17 cellular contexts compared by ENCODE assay signal in genomic region chr17:80382446-80382845, GRCh38. TPM values are rescaled to one million over a fixed set of nuclear protein-coding genes. Genes with fewer than 3 reads are reported as not detected.
DNase-seq lines count a peak whose midpoint lies in the region; ATAC-seq and TF ChIP-seq lines count a peak whose summit lies in the region.
"Had no signal": no experiment of that assay in that cellular context is flagged by ENCODE, and none has a peak within 500 bp of the region (broad histone marks: within the 10 kb centered on the region; RNA-seq: fewer than 3 reads in every experiment).

No MANE protein-coding gene starts in this region.

- no peak overlapping the region for H2BK12ac ChIP-seq in H9 (ENCODE audit: insufficient read length, low read depth, low read length)

- H3K27ac ChIP-seq in SK-N-SH (ENCODE audit: low read depth in 2 of 2, low read length in 1 of 2): no peak overlapping the region; a peak in 1 of 4 replicates
- no peak overlapping the region for H3K27ac ChIP-seq in H9 (ENCODE audit: insufficient read length, low read depth, low read length)

- H3K79me2 ChIP-seq in SK-N-SH (ENCODE audit: insufficient read depth) (no peaks in the 10 kb centered on the region), H9 (ENCODE audit: insufficient read depth, low read length) (no peaks in the 10 kb centered on the region)

- H3K27me3 Mint-ChIP-seq in activated naive CD8-positive, alpha-beta T cell: no peaks in the 10 kb centered on the region
- H3K27me3 Mint-ChIP-seq in activated naive CD8-positive, alpha-beta T cell treated with anti-CD3 and anti-CD28 coated beads, Interleukin-2, amount 50 U/mL, for 24 hours: no peaks in the 10 kb centered on the region
- no peaks in the 10 kb centered on the region for H3K27me3 Mint-ChIP-seq in H9 (ENCODE audit: low read depth)

- H3K14ac ChIP-seq in H9 (ENCODE audit: insufficient read depth, low read length): no peak overlapping the region

- peaks cover 0 to 8% of the 10 kb centered on the region in 2 experiments; a peak in 2 of 4 replicates for H3K4me1 ChIP-seq in SK-N-SH (ENCODE audit: control insufficient read depth in 1 of 2, insufficient read depth in 2 of 2, low read depth in 1 of 2, low read length in 1 of 2)
- no peaks in the 10 kb centered on the region for H3K4me1 ChIP-seq in H9 (ENCODE audit: insufficient read depth, low read length)
- H3K4me1 ChIP-seq: HAP-1 had no signal

- DNase-seq in SK-N-SH: peak; percentile 44
- DNase-seq in activated naive CD8-positive, alpha-beta T cell treated with anti-CD3 and anti-CD28 coated beads, Interleukin-2, amount 50 U/mL, for 24 hours: no peak
- DNase-seq in mesenteric fat pad (ENCODE audit: low spot score): peak; percentile 24
- DNase-seq in NCI-H1092 treated with DMSO at 0.1 percent for 48 hours (lab: John Stamatoyannopoulos, UW): no peak
- DNase-seq in H9: no peak
- DNase-seq: 8988T; IMR-90; NCI-H1048; NCI-H146; NCI-H2029 treated with DMSO at 0.1 percent for 48 hours; NK-92 treated with Interleukin-12 subunit alpha and Interleukin-12 subunit beta, amount 100 ng/mL, for 24 hours had no signal

- peaks cover 72 to 91% of the 10 kb centered on the region in 2 experiments for H3K36me3 ChIP-seq in SK-N-SH (replicated peaks in 1 of 2; ENCODE audit: control insufficient read depth in 1 of 2, insufficient read depth in 2 of 2, low read length in 1 of 2)

- H3K18ac ChIP-seq in H9 (ENCODE audit: insufficient read length, low read depth, low read length): no peak overlapping the region

- no peak overlapping the region for H2BK120ac ChIP-seq in H9 (ENCODE audit: low read depth, low read length, poor library complexity, severe bottlenecking)

- H4K5ac ChIP-seq in H9 (ENCODE audit: insufficient read length, low read depth, low read length): no peak overlapping the region

- no peak for ATAC-seq in SK-N-SH treated with all-trans-retinoic acid at 6 μM for 48 hours
- no peak for ATAC-seq in activated naive CD8-positive, alpha-beta T cell treated with anti-CD3 and anti-CD28 coated beads, Interleukin-2, amount 50 U/mL, for 24 hours
- ATAC-seq in HG02588 (IDR thresholded peaks at IDR 0.05; ENCODE audit: unreplicated experiment): no peak
- ATAC-seq: Right ventricle myocardium inferior had no signal

- peaks cover 2% of the 10 kb centered on the region for H3K36me3 Mint-ChIP-seq in activated naive CD8-positive, alpha-beta T cell
- H3K36me3 Mint-ChIP-seq in activated naive CD8-positive, alpha-beta T cell treated with anti-CD3 and anti-CD28 coated beads, Interleukin-2, amount 50 U/mL, for 24 hours (ENCODE audit: low read depth): peaks cover 72% of the 10 kb centered on the region
- H3K36me3 Mint-ChIP-seq in H9 (ENCODE audit: insufficient read depth in 1 of 3, low read depth in 3 of 3): peaks cover 12 to 78% (median 65%) of the 10 kb centered on the region in 3 experiments; a peak in 6 of 7 replicates

- POLR2A ChIA-PET in SK-N-SH (lab: Yijun Ruan, JAX): no interaction called here

- no peaks in the 10 kb centered on the region for H3K9me2 ChIP-seq in SK-N-SH

- no peak for TF ChIP-seq RAD21 in SK-N-SH (IDR thresholded peaks at IDR 0.05; ENCODE audit: low read length)

- 96% methylated on average over 3 of the region's 3 CpGs for WGBS in SK-N-SH (ENCODE audit: low lambda C conversion rate)
- WGBS in H9 (ENCODE audit: extremely low coverage, insufficient read length, low lambda C conversion rate): no CpG with 5 or more reads among the region's 3 CpGs

- no peak overlapping the region for H4K8ac ChIP-seq in H9 (replicated peaks; ENCODE audit: insufficient read length, low read depth, low read length)

- H3K9me3 ChIP-seq in SK-N-SH: no peaks in the 10 kb centered on the region
- H3K9me3 ChIP-seq in H9 (ENCODE audit: control insufficient read depth, low read depth, low read length): no peaks in the 10 kb centered on the region
- H3K9me3 ChIP-seq: HAP-1 had no signal

- H3K23me2 ChIP-seq in H9 (ENCODE audit: insufficient read length, low read depth, low read length, poor library complexity, severe bottlenecking): no peaks in the 10 kb centered on the region

- H3K9ac ChIP-seq in SK-N-SH (no peak overlapping the region), H9 (ENCODE audit: extremely low read depth, insufficient read length, low read length) (no peak overlapping the region)

- no peaks in the 10 kb centered on the region for H3K9me3 Mint-ChIP-seq in activated naive CD8-positive, alpha-beta T cell (ENCODE audit: low read depth)
- H3K9me3 Mint-ChIP-seq in activated naive CD8-positive, alpha-beta T cell treated with anti-CD3 and anti-CD28 coated beads, Interleukin-2, amount 50 U/mL, for 24 hours: no peaks in the 10 kb centered on the region
- no peaks in the 10 kb centered on the region for H3K9me3 Mint-ChIP-seq in H9
- H3K9me3 Mint-ChIP-seq: CD14-positive monocyte had no signal

- H3K79me1 ChIP-seq in H9 (ENCODE audit: insufficient read depth, low read depth, low read length, poor library complexity, severe bottlenecking): no peaks in the 10 kb centered on the region

- H2AFZ ChIP-seq in SK-N-SH (ENCODE audit: low read depth) (no peak overlapping the region), H9 (ENCODE audit: low read length) (no peak overlapping the region)

- no peak overlapping the region for H3K56ac ChIP-seq in H9 (ENCODE audit: insufficient read length, low read depth, low read length)

- no peak overlapping the region for H3K4me2 ChIP-seq in SK-N-SH
- H3K4me2 ChIP-seq in H9 (ENCODE audit: insufficient read depth, insufficient read length, low read length): no peak overlapping the region

- no peak overlapping the region for H3K4ac ChIP-seq in H9 (ENCODE audit: low read depth, low read length)

- no peak overlapping the region for H2BK20ac ChIP-seq in H9 (ENCODE audit: low read depth, low read length, poor library complexity, severe bottlenecking)

- peak overlapping the region; percentile 34 for H3K27ac Mint-ChIP-seq in activated naive CD8-positive, alpha-beta T cell
- H3K27ac Mint-ChIP-seq in activated naive CD8-positive, alpha-beta T cell treated with anti-CD3 and anti-CD28 coated beads, Interleukin-2, amount 50 U/mL, for 24 hours: no peak overlapping the region
- H3K27ac Mint-ChIP-seq in H9: 0 out of 7 replicates have a peak overlapping the region, but pooled peaks of 1 of the 3 experiments have one; percentile 53

- H2BK5ac ChIP-seq in H9 (ENCODE audit: insufficient read length, low read length): no peak overlapping the region

- peaks cover 5% of the 10 kb centered on the region for H3K4me1 Mint-ChIP-seq in activated naive CD8-positive, alpha-beta T cell (ENCODE audit: low read depth)
- no peaks in the 10 kb centered on the region for H3K4me1 Mint-ChIP-seq in activated naive CD8-positive, alpha-beta T cell treated with anti-CD3 and anti-CD28 coated beads, Interleukin-2, amount 50 U/mL, for 24 hours
- peaks cover 0 to 6% of the 10 kb centered on the region in 2 experiments; a peak in 1 of 4 replicates for H3K4me1 Mint-ChIP-seq in H9
- H3K4me1 Mint-ChIP-seq: CD14-positive monocyte had no signal

- CTCF ChIA-PET in SK-N-SH (lab: Yijun Ruan, JAX): interaction anchor here (1.0 to 1.7 kb wide), 2 partner anchors 20 to 21 kb away, joined by 3 to 7 read pairs; no protein-coding TSS in a partner anchor

- H4K91ac ChIP-seq in H9 (ENCODE audit: insufficient read length, low read depth, low read length): no peak overlapping the region

- H4K20me1 ChIP-seq in SK-N-SH (ENCODE audit: insufficient read depth) (no peaks in the 10 kb centered on the region), H9 (ENCODE audit: control insufficient read depth, insufficient read depth, insufficient read length) (no peaks in the 10 kb centered on the region)

- no peak overlapping the region for H2BK15ac ChIP-seq in H9 (ENCODE audit: low read depth, low read length)

- TF ChIP-seq CTCF in SK-N-SH (IDR thresholded peaks at IDR 0.05) (no peak), H9 (conservative IDR thresholded peaks at IDR 0.05) (no peak)

- H2AK5ac ChIP-seq in H9 (ENCODE audit: insufficient read length, low read length): no peak overlapping the region

- H3K23ac ChIP-seq in H9 (ENCODE audit: insufficient read length, low read depth, low read length): no peak overlapping the region

- H3K27me3 ChIP-seq in SK-N-SH (ENCODE audit: insufficient read depth) (no peaks in the 10 kb centered on the region), H9 (ENCODE audit: insufficient read depth, low read length) (no peaks in the 10 kb centered on the region)

- no peak overlapping the region for H3T11ph ChIP-seq in H9 (ENCODE audit: low read length)

- no peak for TF ChIP-seq EP300 in SK-N-SH (IDR thresholded peaks at IDR 0.05; ENCODE audit: borderline replicate concordance in 1 of 2, low read depth in 1 of 2, low read length in 1 of 2)

- no peak overlapping the region for H3K4me3 ChIP-seq in SK-N-SH (ENCODE audit: low read depth in 2 of 2, low read length in 1 of 2)
- H3K4me3 ChIP-seq: HAP-1 had no signal

- no peak overlapping the region for H3K4me3 Mint-ChIP-seq in activated naive CD8-positive, alpha-beta T cell
- H3K4me3 Mint-ChIP-seq in activated naive CD8-positive, alpha-beta T cell treated with anti-CD3 and anti-CD28 coated beads, Interleukin-2, amount 50 U/mL, for 24 hours: no peak overlapping the region
- no peak overlapping the region for H3K4me3 Mint-ChIP-seq in H9
- H3K4me3 Mint-ChIP-seq: CD14-positive monocyte had no signal

- peaks cover 7% of the 10 kb centered on the region for H3F3A ChIP-seq in SK-N-SH (replicated peaks; ENCODE audit: insufficient read depth)

TF ChIP-seq in SK-N-SH treated with all-trans-retinoic acid at 6 μM for 48 hours, 23 proteins besides CTCF, POLR2A, EP300 and RAD21 (continues in another document):
- no peak for TF ChIP-seq PPARA (CRISPR knock-in tag; IDR thresholded peaks at IDR 0.05; ENCODE audit: borderline replicate concordance)
- TF ChIP-seq ZC3H10 (CRISPR knock-in tag; IDR thresholded peaks at IDR 0.05): no peak
- TF ChIP-seq ISL1 (CRISPR knock-in tag; IDR thresholded peaks at IDR 0.05): no peak
- TF ChIP-seq SNAI2 (CRISPR knock-in tag; IDR thresholded peaks at IDR 0.05): no peak
- TF ChIP-seq CSRNP3 (CRISPR knock-in tag; IDR thresholded peaks at IDR 0.05): no peak
- TF ChIP-seq OSR1 (CRISPR knock-in tag; IDR thresholded peaks at IDR 0.05): no peak

RNA-seq across cellular contexts. Expression of gene ENDOV, which starts 32.5 kb away (rescaled TPM):
- polyA plus RNA-seq in SK-N-SH (2012; rRNA removed): 83.6 and 90.3 TPM in 2 replicates
- 36.1 and 50.0 TPM in 2 replicates for polyA plus RNA-seq in SK-N-SH (2012; cell fraction: cytosol; rRNA removed)
- 181 and 203 TPM in 2 replicates for polyA plus RNA-seq in SK-N-SH (2012; cell fraction: nucleus; rRNA removed)
- 10.5 TPM for total RNA-seq in mesenteric fat pad
- 14.8 and 17.1 TPM in 2 replicates for total RNA-seq in H9 (2021)

Comparison
In these comparisons a context has a peak if more than half of its experiments do, and no peak if none do; other contexts are left out.
1. DNase-seq: peak in SK-N-SH (single experiment) and mesenteric fat pad (single experiment); none in activated naive CD8-positive, alpha-beta T cell treated with anti-CD3 and anti-CD28 coated beads, Interleukin-2, amount 50 U/mL, for 24 hours (single experiment), NCI-H1092 treated with DMSO at 0.1 percent for 48 hours (single experiment) and H9 (single experiment).